In genomic region chr12:52691076-52691764, GRCh38 we compare ENCODE assay signal across 9 cellular contexts. TPM values are rescaled to one million over a fixed set of nuclear protein-coding genes. Genes with fewer than 3 reads are reported as not detected.
A peak's percentile ranks its signal among the peaks of the same experiment; 100 is the strongest.
DNase-seq lines count a peak whose midpoint lies in the region; ATAC-seq lines count a peak whose summit lies in the region.
"Had no signal": no experiment of that assay in that cellular context is flagged by ENCODE, and none has a peak within 500 bp of the region (broad histone marks: within the 10 kb centered on the region; RNA-seq: fewer than 3 reads in every experiment).

No MANE protein-coding gene starts in this region.

- H3K9ac ChIP-seq in iPS-20b (ENCODE audit: low read depth, low read length), result peak overlapping the region; percentile 67; the same call in 1 of the 2 replicates

- DNase-seq in NCI-H510A (lab: John Stamatoyannopoulos, UW) (peak; percentile 33), UCSD-AML1 (lab: John Stamatoyannopoulos, UW; ENCODE audit: unreplicated experiment) (no peak)
- peak; percentile 29 for DNase-seq in activated T-helper 2 cell treated with anti-CD3 and anti-CD28 coated beads, Interferon-gamma antibody, Interleukin-2, Interleukin-4, amounts not matched to agents 10 μg/mL and 5 μg/mL and 100 μg/mL, durations not matched to agents 14 hours and 24 hours and 36 hours (ENCODE audit: low spot score)
- peak; percentile 43 for DNase-seq in stimulated activated CD4-positive, alpha-beta T cell treated with anti-CD3 and anti-CD28 coated beads, Interleukin-2, amount 100 ng/mL, for 4 hours (ENCODE audit: low read depth)

- H3K27me3 ChIP-seq in ACC112 (ENCODE audit: insufficient read depth, low read length), result peaks cover 97% of the 10 kb centered on the region
- H3K27me3 ChIP-seq in iPS-20b (ENCODE audit: insufficient read depth, low read length), result peaks cover 60% of the 10 kb centered on the region

- no peaks in the 10 kb centered on the region for H3K9me3 ChIP-seq in iPS-20b (ENCODE audit: insufficient read depth, low read depth, low read length)

- H3K36me3 ChIP-seq in ACC112 (ENCODE audit: insufficient read depth, low read length) (no peaks in the 10 kb centered on the region), iPS-20b (ENCODE audit: insufficient read depth, low read depth, low read length) (no peaks in the 10 kb centered on the region)

- no peaks in the 10 kb centered on the region for H3K36me3 Mint-ChIP-seq in activated T-helper 2 cell treated with anti-CD3 and anti-CD28 coated beads, Interferon-gamma antibody, Interleukin-2, Interleukin-4, amounts not matched to agents 10 μg/mL and 5 μg/mL and 100 μg/mL, durations not matched to agents 14 hours and 24 hours and 36 hours (ENCODE audit: low read depth)

- peaks cover 53% of the 10 kb centered on the region for H3K27me3 Mint-ChIP-seq in activated T-helper 2 cell treated with anti-CD3 and anti-CD28 coated beads, Interferon-gamma antibody, Interleukin-2, Interleukin-4, amounts not matched to agents 10 μg/mL and 5 μg/mL and 100 μg/mL, durations not matched to agents 14 hours and 24 hours and 36 hours (ENCODE audit: low read depth)

- ATAC-seq in GM21786 (IDR thresholded peaks at IDR 0.05; ENCODE audit: unreplicated experiment), result no peak
- no peak for ATAC-seq in HG02885 (IDR thresholded peaks at IDR 0.05; ENCODE audit: poor library complexity, unreplicated experiment)

- peak overlapping the region; percentile 57 for H3K4me3 ChIP-seq in ACC112 (ENCODE audit: low read depth, low read length)
- H3K4me3 ChIP-seq in iPS-20b (ENCODE audit: low read length), result peak overlapping the region; percentile 69; the same call in 1 of the 2 replicates

- intact Hi-C loops in activated T-helper 2 cell treated with anti-CD3 and anti-CD28 coated beads, Interferon-gamma antibody, Interleukin-2, Interleukin-4, amounts not matched to agents 10 μg/mL and 5 μg/mL and 100 μg/mL, durations not matched to agents 14 hours and 24 hours and 36 hours (cut with micrococcal nuclease), result no loop called here

- H2AFZ ChIP-seq in ACC112 (ENCODE audit: low read length, unreplicated experiment), result no peak overlapping the region

- H3K4me1 Mint-ChIP-seq in activated T-helper 2 cell treated with anti-CD3 and anti-CD28 coated beads, Interferon-gamma antibody, Interleukin-2, Interleukin-4, amounts not matched to agents 10 μg/mL and 5 μg/mL and 100 μg/mL, durations not matched to agents 14 hours and 24 hours and 36 hours (ENCODE audit: low read depth), result peaks cover 16% of the 10 kb centered on the region

- H3K4me3 Mint-ChIP-seq in activated T-helper 2 cell treated with anti-CD3 and anti-CD28 coated beads, Interferon-gamma antibody, Interleukin-2, Interleukin-4, amounts not matched to agents 10 μg/mL and 5 μg/mL and 100 μg/mL, durations not matched to agents 14 hours and 24 hours and 36 hours (ENCODE audit: low read depth), result peak overlapping the region; percentile 60

- no peaks in the 10 kb centered on the region for H3K79me2 ChIP-seq in ACC112 (ENCODE audit: control insufficient read depth, insufficient read depth, low read length, unreplicated experiment)

- H3K27ac ChIP-seq in ACC112 (ENCODE audit: low read depth, low read length), result no peak overlapping the region
- no peak overlapping the region for H3K27ac ChIP-seq in iPS-20b (ENCODE audit: low read length)

- H3K4me1 ChIP-seq in ACC112 (ENCODE audit: control insufficient read depth, insufficient read depth, low read length, unreplicated experiment), result no peaks in the 10 kb centered on the region
- peaks cover 2% of the 10 kb centered on the region; the same call in 1 of the 2 replicates for H3K4me1 ChIP-seq in iPS-20b (ENCODE audit: insufficient read depth, low read length)

- H3K9me3 Mint-ChIP-seq in activated T-helper 2 cell treated with anti-CD3 and anti-CD28 coated beads, Interferon-gamma antibody, Interleukin-2, Interleukin-4, amounts not matched to agents 10 μg/mL and 5 μg/mL and 100 μg/mL, durations not matched to agents 14 hours and 24 hours and 36 hours, result no peaks in the 10 kb centered on the region

- no peak overlapping the region for H3K27ac Mint-ChIP-seq in activated T-helper 2 cell treated with anti-CD3 and anti-CD28 coated beads, Interferon-gamma antibody, Interleukin-2, Interleukin-4, amounts not matched to agents 10 μg/mL and 5 μg/mL and 100 μg/mL, durations not matched to agents 14 hours and 24 hours and 36 hours

RNA-seq across cellular contexts. Expression of gene KRT1, which starts 11.0 kb away (rescaled TPM):
- total RNA-seq in activated T-helper 2 cell treated with anti-CD3 and anti-CD28 coated beads, Interferon-gamma antibody, Interleukin-2, Interleukin-4, amounts not matched to agents 10 μg/mL and 5 μg/mL and 100 μg/mL, durations not matched to agents 14 hours and 24 hours and 36 hours, result 3.0 and 3.4 TPM in 2 replicates

RNA-seq across cellular contexts. Expression of gene KRT77, which starts 12.1 kb away (rescaled TPM):
- total RNA-seq in activated T-helper 2 cell treated with anti-CD3 and anti-CD28 coated beads, Interferon-gamma antibody, Interleukin-2, Interleukin-4, amounts not matched to agents 10 μg/mL and 5 μg/mL and 100 μg/mL, durations not matched to agents 14 hours and 24 hours and 36 hours, result not detected in 2 replicates
- total RNA-seq: T-helper 1 cell treated with Interleukin-12 subunit alpha and Interleukin-12 subunit beta and Interleukin-4 antibody, amounts not matched to agents 30 ng/mL and 1 ng/mL, for 36 hours had no signal

RNA-seq across cellular contexts. Expression of gene KRT2, which starts 39.2 kb away (rescaled TPM):
- total RNA-seq in activated T-helper 2 cell treated with anti-CD3 and anti-CD28 coated beads, Interferon-gamma antibody, Interleukin-2, Interleukin-4, amounts not matched to agents 10 μg/mL and 5 μg/mL and 100 μg/mL, durations not matched to agents 14 hours and 24 hours and 36 hours, result not detected in 2 replicates
